ENCODE assay signal across 22 cellular contexts in the genomic region with DNA sequence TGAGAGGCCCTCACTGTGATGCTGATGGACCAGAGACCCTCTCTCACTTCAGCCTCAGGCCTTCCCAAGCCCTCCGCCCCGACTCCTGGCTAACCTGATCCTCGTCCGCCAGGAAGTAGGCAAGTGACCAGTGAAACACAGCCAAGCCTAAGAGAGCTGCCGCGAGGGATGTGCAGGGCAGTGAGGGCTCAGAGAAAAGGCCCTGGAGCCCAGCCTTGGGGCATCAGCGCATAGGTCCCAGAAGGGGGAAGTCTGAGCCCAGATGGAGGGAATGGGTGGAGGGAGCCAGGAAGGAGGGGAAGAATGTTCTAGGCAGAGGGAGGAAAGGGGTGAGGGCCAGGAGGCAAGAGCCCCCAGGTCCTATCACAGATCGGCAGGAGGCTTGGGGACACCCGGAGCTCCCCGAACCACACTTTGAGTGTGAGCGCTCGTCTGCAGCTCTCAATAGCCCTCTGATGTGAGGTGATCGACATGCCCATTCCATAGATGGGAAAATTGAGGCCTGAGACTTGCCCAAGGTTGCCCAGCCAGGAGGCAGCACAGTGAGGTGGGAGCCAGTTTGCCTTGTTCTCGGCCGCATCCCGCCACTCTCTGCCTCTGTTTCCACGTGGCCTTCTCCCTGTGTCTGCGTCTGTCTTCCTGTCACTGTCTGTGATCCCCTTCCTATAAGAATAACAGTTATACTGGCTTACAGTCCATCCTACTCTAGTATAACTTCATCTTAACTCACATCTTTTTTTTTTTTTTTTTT. TPM values are rescaled to one million over a fixed set of nuclear protein-coding genes. Genes with fewer than 3 reads are reported as not detected.
A peak's percentile ranks its signal among the peaks of the same experiment; 100 is the strongest.
DNase-seq lines count a peak whose midpoint lies in the region; ATAC-seq and TF ChIP-seq lines count a peak whose summit lies in the region.
"Had no signal": no experiment of that assay in that cellular context is flagged by ENCODE, and none has a peak within 500 bp of the region (broad histone marks: within the 10 kb centered on the region; RNA-seq: fewer than 3 reads in every experiment).

No MANE protein-coding gene starts in this region.

- no peak for TF ChIP-seq CTCF in left ventricle myocardium inferior (IDR thresholded peaks at IDR 0.05; ENCODE audit: borderline replicate concordance)

- no peak for DNase-seq in activated CD4-positive, alpha-beta T cell treated with anti-CD3 and anti-CD28 coated beads, Interleukin-2, amount 10 ng/mL, durations not matched to agents 24 days and 14 days
- no peak for DNase-seq in activated CD4-positive, alpha-beta T cell treated with anti-CD3 and anti-CD28 coated beads for 36 hours
- DNase-seq in left ventricle myocardium inferior (no peak), cardiac septum (ENCODE audit: low spot score) (no peak), NCI-H1105 (lab: John Stamatoyannopoulos, UW) (no peak)
- DNase-seq in effector memory CD8-positive, alpha-beta T cell, result no peak
- DNase-seq in stimulated activated effector memory CD8-positive, alpha-beta T cell treated with anti-CD3 and anti-CD28 coated beads, Interleukin-12 subunit alpha, Interleukin-12 subunit beta, amount 100 ng/mL, for 72 hours (ENCODE audit: low spot score in 2 of 2), result no peak
- DNase-seq: CD4-positive, CD25-positive, alpha-beta regulatory T cell; H7; KG1; MG63; NCI-H2029; NCI-H446; NCI-H524 treated with DMSO at 0.1 percent for 48 hours; NCI-H82; NK-92 treated with Interleukin-12 subunit alpha and Interleukin-12 subunit beta, amount 100 ng/mL, for 24 hours; PC-9; Right ventricle myocardium superior had no signal

- peaks cover 34% of the 10 kb centered on the region for H3K4me1 ChIP-seq in left ventricle myocardium inferior
- H3K4me1 ChIP-seq: SJSA1 had no signal

- H3K4me1 Mint-ChIP-seq in activated CD4-positive, alpha-beta T cell treated with anti-CD3 and anti-CD28 coated beads, Interleukin-2, amount 10 ng/mL, durations not matched to agents 24 days and 14 days, result peaks cover 10% of the 10 kb centered on the region
- peaks cover 12% of the 10 kb centered on the region for H3K4me1 Mint-ChIP-seq in activated CD4-positive, alpha-beta T cell treated with anti-CD3 and anti-CD28 coated beads for 36 hours
- peaks cover 9 to 11% of the 10 kb centered on the region in 2 donors for H3K4me1 Mint-ChIP-seq in effector memory CD8-positive, alpha-beta T cell (ENCODE audit: low read depth in 2 of 2)
- peaks cover 12% of the 10 kb centered on the region for H3K4me1 Mint-ChIP-seq in stimulated activated effector memory CD8-positive, alpha-beta T cell treated with anti-CD3 and anti-CD28 coated beads, Interleukin-12 subunit alpha, Interleukin-12 subunit beta, amount 100 ng/mL, for 72 hours

- H3K9me3 Mint-ChIP-seq in activated CD4-positive, alpha-beta T cell treated with anti-CD3 and anti-CD28 coated beads, Interleukin-2, amount 10 ng/mL, durations not matched to agents 24 days and 14 days, result no peaks in the 10 kb centered on the region
- H3K9me3 Mint-ChIP-seq in activated CD4-positive, alpha-beta T cell treated with anti-CD3 and anti-CD28 coated beads for 36 hours (ENCODE audit: low read depth), result no peaks in the 10 kb centered on the region
- H3K9me3 Mint-ChIP-seq in effector memory CD8-positive, alpha-beta T cell, result no peaks in the 10 kb centered on the region
- H3K9me3 Mint-ChIP-seq in stimulated activated effector memory CD8-positive, alpha-beta T cell treated with anti-CD3 and anti-CD28 coated beads, Interleukin-12 subunit alpha, Interleukin-12 subunit beta, amount 100 ng/mL, for 72 hours, result no peaks in the 10 kb centered on the region
- H3K9me3 Mint-ChIP-seq: CD4-positive, CD25-positive, alpha-beta regulatory T cell had no signal

- no peak for ATAC-seq in activated CD4-positive, alpha-beta T cell treated with anti-CD3 and anti-CD28 coated beads for 36 hours
- ATAC-seq in effector memory CD8-positive, alpha-beta T cell (replicated peaks), result no peak
- ATAC-seq in stimulated activated effector memory CD8-positive, alpha-beta T cell treated with anti-CD3 and anti-CD28 coated beads, Interleukin-12 subunit alpha, Interleukin-12 subunit beta, amount 100 ng/mL, for 72 hours, result no peak
- ATAC-seq in HG03342 (IDR thresholded peaks at IDR 0.05; ENCODE audit: unreplicated experiment), result no peak

- no peak overlapping the region for H3K4me3 Mint-ChIP-seq in activated CD4-positive, alpha-beta T cell treated with anti-CD3 and anti-CD28 coated beads, Interleukin-2, amount 10 ng/mL, durations not matched to agents 24 days and 14 days
- no peak overlapping the region for H3K4me3 Mint-ChIP-seq in activated CD4-positive, alpha-beta T cell treated with anti-CD3 and anti-CD28 coated beads for 36 hours
- H3K4me3 Mint-ChIP-seq in effector memory CD8-positive, alpha-beta T cell, result peak overlapping the region in 1 of 2 donors; percentile 73
- H3K4me3 Mint-ChIP-seq in stimulated activated effector memory CD8-positive, alpha-beta T cell treated with anti-CD3 and anti-CD28 coated beads, Interleukin-12 subunit alpha, Interleukin-12 subunit beta, amount 100 ng/mL, for 72 hours, result peak overlapping the region; percentile 59

- H3K4me3 ChIP-seq in left ventricle myocardium inferior, result no peak overlapping the region
- H3K4me3 ChIP-seq: MG63, PC-9, SJSA1 had no signal

- CTCF ChIA-PET in activated CD4-positive, alpha-beta T cell treated with anti-CD3 and anti-CD28 coated beads for 36 hours (lab: Charles Lee), result interaction anchor here (1.1 to 1.4 kb wide), 2 partner anchors 12 to 27 kb away, joined by 4 read pairs; no protein-coding TSS in a partner anchor

- peak overlapping the region; percentile 80 for H3K27ac ChIP-seq in left ventricle myocardium inferior (replicated peaks)
- H3K27ac ChIP-seq: 22Rv1, PC-9, SJSA1 had no signal

- H3K36me3 Mint-ChIP-seq in activated CD4-positive, alpha-beta T cell treated with anti-CD3 and anti-CD28 coated beads, Interleukin-2, amount 10 ng/mL, durations not matched to agents 24 days and 14 days (ENCODE audit: low read depth), result no peaks in the 10 kb centered on the region
- no peaks in the 10 kb centered on the region for H3K36me3 Mint-ChIP-seq in activated CD4-positive, alpha-beta T cell treated with anti-CD3 and anti-CD28 coated beads for 36 hours (ENCODE audit: low read depth)
- peaks cover 10% of the 10 kb centered on the region for H3K36me3 Mint-ChIP-seq in effector memory CD8-positive, alpha-beta T cell (ENCODE audit: insufficient read depth)
- H3K36me3 Mint-ChIP-seq in stimulated activated effector memory CD8-positive, alpha-beta T cell treated with anti-CD3 and anti-CD28 coated beads, Interleukin-12 subunit alpha, Interleukin-12 subunit beta, amount 100 ng/mL, for 72 hours, result no peaks in the 10 kb centered on the region
- H3K36me3 Mint-ChIP-seq: CD4-positive, CD25-positive, alpha-beta regulatory T cell had no signal

- peaks cover 2% of the 10 kb centered on the region for H3K36me3 ChIP-seq in left ventricle myocardium inferior
- H3K36me3 ChIP-seq: MG63, SJSA1 had no signal

- no peaks in the 10 kb centered on the region for H3K9me3 ChIP-seq in left ventricle myocardium inferior (replicated peaks)
- H3K9me3 ChIP-seq: MG63, SJSA1 had no signal

- POLR2A ChIA-PET in activated CD4-positive, alpha-beta T cell treated with anti-CD3 and anti-CD28 coated beads for 36 hours (lab: Charles Lee), result no interaction called here

- no peaks in the 10 kb centered on the region for H3K27me3 Mint-ChIP-seq in activated CD4-positive, alpha-beta T cell treated with anti-CD3 and anti-CD28 coated beads, Interleukin-2, amount 10 ng/mL, durations not matched to agents 24 days and 14 days
- no peaks in the 10 kb centered on the region for H3K27me3 Mint-ChIP-seq in activated CD4-positive, alpha-beta T cell treated with anti-CD3 and anti-CD28 coated beads for 36 hours
- no peaks in the 10 kb centered on the region for H3K27me3 Mint-ChIP-seq in effector memory CD8-positive, alpha-beta T cell

- intact Hi-C loops in activated CD4-positive, alpha-beta T cell treated with anti-CD3 and anti-CD28 coated beads, Interleukin-2, amount 10 ng/mL, durations not matched to agents 24 days and 14 days (cut with micrococcal nuclease), result no loop called here
- intact Hi-C loops in activated CD4-positive, alpha-beta T cell treated with anti-CD3 and anti-CD28 coated beads for 36 hours (cut with DNase I, micrococcal nuclease), result no loop called here
- intact Hi-C loops in left ventricle myocardium inferior (cut with micrococcal nuclease) (no loop called here), cardiac septum (cut with DNase I) (no loop called here)

- no peaks in the 10 kb centered on the region for H3K27me3 ChIP-seq in left ventricle myocardium inferior (ENCODE audit: low read depth)
- H3K27me3 ChIP-seq: MG63, SJSA1 had no signal

- H3K27ac Mint-ChIP-seq in activated CD4-positive, alpha-beta T cell treated with anti-CD3 and anti-CD28 coated beads, Interleukin-2, amount 10 ng/mL, durations not matched to agents 24 days and 14 days, result peak overlapping the region; percentile 41
- no peak overlapping the region for H3K27ac Mint-ChIP-seq in activated CD4-positive, alpha-beta T cell treated with anti-CD3 and anti-CD28 coated beads for 36 hours
- H3K27ac Mint-ChIP-seq in effector memory CD8-positive, alpha-beta T cell, result peak overlapping the region; percentile 87 to 90
- peak overlapping the region; percentile 83 for H3K27ac Mint-ChIP-seq in stimulated activated effector memory CD8-positive, alpha-beta T cell treated with anti-CD3 and anti-CD28 coated beads, Interleukin-12 subunit alpha, Interleukin-12 subunit beta, amount 100 ng/mL, for 72 hours
- H3K27ac Mint-ChIP-seq: B cell had no signal

RNA-seq across cellular contexts. Expression of gene PLPP7, which starts 20.2 kb away (rescaled TPM):
- total RNA-seq in activated CD4-positive, alpha-beta T cell treated with anti-CD3 and anti-CD28 coated beads, Interleukin-2, amount 10 ng/mL, durations not matched to agents 24 days and 14 days, result not detected in 2 replicates
- under 1 TPM; 0.14 to 0.30 TPM for total RNA-seq in activated CD4-positive, alpha-beta T cell treated with anti-CD3 and anti-CD28 coated beads for 36 hours
- 120 TPM for total RNA-seq in left ventricle myocardium inferior
- 78.7 TPM for total RNA-seq in cardiac septum
- total RNA-seq: CD4-positive, CD25-positive, alpha-beta regulatory T cell; PC-9 had no signal

RNA-seq across cellular contexts. Expression of gene FAM78A, which starts 33.4 kb away (rescaled TPM):
- 51.6 and 55.1 TPM in 2 replicates for total RNA-seq in activated CD4-positive, alpha-beta T cell treated with anti-CD3 and anti-CD28 coated beads, Interleukin-2, amount 10 ng/mL, durations not matched to agents 24 days and 14 days
- 10 to 100 TPM; 36.6 to 52.3 TPM for total RNA-seq in activated CD4-positive, alpha-beta T cell treated with anti-CD3 and anti-CD28 coated beads for 36 hours
- 47.3 TPM for total RNA-seq in left ventricle myocardium inferior
- total RNA-seq in cardiac septum, result 27.2 TPM

Comparison
In these comparisons a context has a peak if more than half of its experiments do, and no peak if none do; other contexts are left out.
1. RNA of gene PLPP7, which starts 20.2 kb away (total RNA-seq): 120 TPM in left ventricle myocardium inferior (single experiment) and 78.7 TPM in cardiac septum (single experiment); 0.14 to 0.30 TPM in activated CD4-positive, alpha-beta T cell treated with anti-CD3 and anti-CD28 coated beads for 36 hours and not detected in activated CD4-positive, alpha-beta T cell treated with anti-CD3 and anti-CD28 coated beads, Interleukin-2, amount 10 ng/mL, durations not matched to agents 24 days and 14 days; every median in the first group is over 10 times any median in the second.